In the genomic region with DNA sequence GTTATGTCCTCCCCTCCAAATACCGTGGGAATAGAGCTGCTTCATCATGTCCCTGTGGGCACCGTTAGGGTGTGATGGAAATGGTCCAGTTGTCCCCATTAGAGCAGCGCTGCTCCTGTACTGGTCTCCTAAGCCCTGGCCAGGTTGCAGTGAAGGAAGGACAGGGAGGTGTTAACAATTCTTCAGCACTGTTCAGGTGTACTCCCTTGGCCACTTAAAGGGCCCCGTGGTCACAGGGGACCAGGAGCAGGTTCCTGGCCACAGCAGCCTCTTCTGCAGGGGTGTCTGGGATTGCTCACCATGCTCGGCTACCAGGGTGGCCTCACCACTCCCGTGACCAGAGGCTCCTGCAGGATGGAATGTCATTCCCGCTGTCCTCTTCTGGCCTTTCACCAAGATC, we compare ENCODE assay signal across 17 cellular contexts.
A peak's percentile ranks its signal among the peaks of the same experiment; 100 is the strongest.
DNase-seq lines count a peak whose midpoint lies in the region; ATAC-seq and TF ChIP-seq lines count a peak whose summit lies in the region.
"Had no signal": no experiment of that assay in that cellular context is flagged by ENCODE, and none has a peak within 500 bp of the region (broad histone marks: within the 10 kb centered on the region; RNA-seq: fewer than 3 reads in every experiment).

No MANE protein-coding gene starts in this region.

- H3K9me3 ChIP-seq in trophoblast cell (ENCODE audit: insufficient read depth, low read depth, low read length) (peaks cover 7% of the 10 kb centered on the region), vagina (no peaks in the 10 kb centered on the region)

- H3K79me1 ChIP-seq in trophoblast cell (ENCODE audit: low read length) = no peaks in the 10 kb centered on the region

- no peaks in the 10 kb centered on the region for H3K4me1 Mint-ChIP-seq in activated CD8-positive, alpha-beta memory T cell treated with anti-CD3 and anti-CD28 coated beads, Interleukin-2, amount 10 ng/mL, durations not matched to agents 7 days and 5 days
- H3K4me1 Mint-ChIP-seq: CD4-positive, CD25-positive, alpha-beta regulatory T cell; CD8-positive, alpha-beta memory T cell had no signal

- H3K4me1 ChIP-seq in trophoblast cell (ENCODE audit: control insufficient read depth in 1 of 2, insufficient read depth in 2 of 2, low read length in 2 of 2) (peaks cover 5 to 9% of the 10 kb centered on the region in 2 experiments), vagina (no peaks in the 10 kb centered on the region)
- H3K4me1 ChIP-seq: BE2C had no signal

- H3K9ac ChIP-seq in trophoblast cell (ENCODE audit: low read length) = no peak overlapping the region

- no peak overlapping the region for H2BK5ac ChIP-seq in trophoblast cell (ENCODE audit: low read depth, low read length, poor library complexity)

- no peak overlapping the region for H4K91ac ChIP-seq in trophoblast cell (ENCODE audit: low read depth, low read length)

- no peak for TF ChIP-seq POLR2A in vagina (IDR thresholded peaks at IDR 0.05)

- peaks cover 13% of the 10 kb centered on the region for H3K9me3 Mint-ChIP-seq in activated CD8-positive, alpha-beta memory T cell treated with anti-CD3 and anti-CD28 coated beads, Interleukin-2, amount 10 ng/mL, durations not matched to agents 7 days and 5 days (ENCODE audit: low read depth)

- no peak overlapping the region for H3K18ac ChIP-seq in trophoblast cell (ENCODE audit: low read length)

- H2AK5ac ChIP-seq in trophoblast cell (ENCODE audit: low read length) = no peak overlapping the region

- no peak overlapping the region for H3K4me2 ChIP-seq in trophoblast cell (ENCODE audit: low read length)

- H2BK120ac ChIP-seq in trophoblast cell (ENCODE audit: insufficient read depth, low read length, poor library complexity) = no peak overlapping the region

- peak overlapping the region; percentile 11 for H3K27ac ChIP-seq in trophoblast cell (ENCODE audit: low read depth, low read length)
- H3K27ac ChIP-seq in vagina = no peak overlapping the region

- H3K4me3 ChIP-seq in trophoblast cell (ENCODE audit: low read depth, low read length) (no peak overlapping the region), vagina (no peak overlapping the region)

- H4K8ac ChIP-seq in trophoblast cell (ENCODE audit: low read depth, low read length) = no peak overlapping the region

- no peak overlapping the region for H3K14ac ChIP-seq in trophoblast cell (ENCODE audit: low read length)

- no peak overlapping the region for H3K4ac ChIP-seq in trophoblast cell (ENCODE audit: low read depth, low read length)

- CTCF ChIA-PET in activated CD8-positive, alpha-beta memory T cell treated with anti-CD3 and anti-CD28 coated beads, Interleukin-2, amount 10 ng/mL, durations not matched to agents 7 days and 5 days (lab: Charles Lee) = no interaction called here

- H3K79me2 ChIP-seq in trophoblast cell (ENCODE audit: control insufficient read depth, insufficient read depth, low read length, poor library complexity) = no peaks in the 10 kb centered on the region

- no peaks in the 10 kb centered on the region for H3K27me3 Mint-ChIP-seq in activated CD8-positive, alpha-beta memory T cell treated with anti-CD3 and anti-CD28 coated beads, Interleukin-2, amount 10 ng/mL, durations not matched to agents 7 days and 5 days
- H3K27me3 Mint-ChIP-seq: CD4-positive, CD25-positive, alpha-beta regulatory T cell; CD8-positive, alpha-beta memory T cell had no signal

- H4K12ac ChIP-seq in trophoblast cell (ENCODE audit: low read depth, low read length) = no peak overlapping the region

- peaks cover 2 to 3% of the 10 kb centered on the region in 2 experiments for H3K36me3 ChIP-seq in trophoblast cell (ENCODE audit: control insufficient read depth in 1 of 2, insufficient read depth in 2 of 2, low read length in 2 of 2)
- H3K36me3 ChIP-seq in vagina = no peaks in the 10 kb centered on the region

- H3K27me3 ChIP-seq in trophoblast cell (ENCODE audit: insufficient read depth, low read length) (no peaks in the 10 kb centered on the region), vagina (no peaks in the 10 kb centered on the region)
- H3K27me3 ChIP-seq: BE2C had no signal

- H3K4me3 Mint-ChIP-seq in activated CD8-positive, alpha-beta memory T cell treated with anti-CD3 and anti-CD28 coated beads, Interleukin-2, amount 10 ng/mL, durations not matched to agents 7 days and 5 days = no peak overlapping the region
- H3K4me3 Mint-ChIP-seq: CD4-positive, CD25-positive, alpha-beta regulatory T cell; CD8-positive, alpha-beta memory T cell had no signal

- H3K23ac ChIP-seq in trophoblast cell (ENCODE audit: low read length) = no peak overlapping the region

- no peak overlapping the region for H3K27ac Mint-ChIP-seq in activated CD8-positive, alpha-beta memory T cell treated with anti-CD3 and anti-CD28 coated beads, Interleukin-2, amount 10 ng/mL, durations not matched to agents 7 days and 5 days
- H3K27ac Mint-ChIP-seq: CD4-positive, CD25-positive, alpha-beta regulatory T cell had no signal

- WGBS in trophoblast cell (ENCODE audit: extremely low coverage, insufficient coverage, insufficient read length) = no CpG with 5 or more reads among the region's 7 CpGs

- no peak for ATAC-seq in activated CD8-positive, alpha-beta memory T cell treated with anti-CD3 and anti-CD28 coated beads, Interleukin-2, amount 10 ng/mL, durations not matched to agents 7 days and 5 days
- ATAC-seq in left lobe of liver (no peak), GM19467 (IDR thresholded peaks at IDR 0.05; ENCODE audit: unreplicated experiment) (no peak)
- ATAC-seq: HepG2 had no signal

- peak; percentile 30 for DNase-seq in activated CD8-positive, alpha-beta memory T cell treated with anti-CD3 and anti-CD28 coated beads, Interleukin-2, amount 10 ng/mL, durations not matched to agents 7 days and 5 days
- DNase-seq in left lobe of liver (ENCODE audit: low spot score) = peak; percentile 30
- no peak for DNase-seq in trophoblast cell
- peak; percentile 58 to 70 for DNase-seq in vagina (ENCODE audit: extremely low spot score in 2 of 2)
- DNase-seq in stimulated activated CD4-positive, alpha-beta T cell treated with anti-CD3 and anti-CD28 coated beads, Interleukin-2, amount 100 ng/mL, for 48 hours = no peak
- no peak for DNase-seq in NCI-H2227 (lab: John Stamatoyannopoulos, UW; ENCODE audit: unreplicated experiment)
- DNase-seq: ACHN; BE2C; C1 segment of cervical spinal cord; CD4-positive, CD25-positive, alpha-beta regulatory T cell; CD8-positive, alpha-beta memory T cell; COR-L47; DMS 273 treated with DMSO at 0.1 percent for 48 hours; GOT3; H7 had no signal

- H2BK12ac ChIP-seq in trophoblast cell (ENCODE audit: low read length) = no peak overlapping the region

- H2AFZ ChIP-seq in trophoblast cell (ENCODE audit: insufficient read depth, low read length, poor library complexity) = no peak overlapping the region

- intact Hi-C loops in vagina (cut with DNase I) = no loop called here

- TF ChIP-seq CTCF in vagina (IDR thresholded peaks at IDR 0.05) = no peak

- peaks cover 9% of the 10 kb centered on the region for H3K36me3 Mint-ChIP-seq in activated CD8-positive, alpha-beta memory T cell treated with anti-CD3 and anti-CD28 coated beads, Interleukin-2, amount 10 ng/mL, durations not matched to agents 7 days and 5 days

Comparison
In these comparisons a context has a peak if more than half of its experiments do, and no peak if none do; other contexts are left out.
1. DNase-seq: peak in activated CD8-positive, alpha-beta memory T cell treated with anti-CD3 and anti-CD28 coated beads, Interleukin-2, amount 10 ng/mL, durations not matched to agents 7 days and 5 days (single experiment), left lobe of liver (single experiment) and vagina (2 of 2); none in trophoblast cell (0 of 2), stimulated activated CD4-positive, alpha-beta T cell treated with anti-CD3 and anti-CD28 coated beads, Interleukin-2, amount 100 ng/mL, for 48 hours (0 of 2) and NCI-H2227 (single experiment).